Comparison of ENCODE assay signal across 8 cellular contexts in the genomic region with DNA sequence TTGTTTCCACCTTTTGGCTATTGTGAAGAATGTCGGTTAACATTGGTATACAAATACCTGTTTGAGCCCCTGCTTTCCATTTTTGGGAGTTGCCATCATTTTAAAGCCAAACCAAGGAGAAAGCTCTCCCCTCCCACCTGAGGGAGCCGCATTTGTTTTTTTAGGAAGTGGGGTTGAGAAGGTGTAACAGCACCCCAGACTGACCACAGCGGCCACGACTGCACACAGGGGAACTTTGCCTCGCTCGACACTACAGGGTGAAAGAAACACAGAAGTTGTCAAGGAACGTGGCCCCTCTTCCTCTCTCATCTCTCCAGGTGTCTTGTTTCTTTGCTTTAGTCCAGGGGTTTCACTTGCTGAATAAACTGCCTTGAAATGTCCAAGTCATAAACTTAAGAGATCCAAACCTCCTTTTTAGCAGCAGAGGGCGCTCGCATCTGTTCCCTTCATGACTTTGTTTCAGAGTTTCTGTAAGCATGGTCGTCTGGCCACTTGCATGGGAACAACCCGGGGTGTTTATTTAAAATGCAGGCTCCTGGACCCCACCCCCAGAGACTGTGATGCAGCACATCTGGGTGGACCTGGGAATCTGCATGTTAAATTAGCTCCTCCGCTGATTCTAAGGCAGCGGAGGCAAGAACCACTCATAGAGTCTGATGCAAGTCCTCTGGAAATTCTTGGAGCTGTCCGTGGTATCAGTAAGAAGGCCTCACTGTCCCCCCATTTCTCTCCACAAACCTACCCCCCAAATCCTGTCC. TPM values are rescaled to one million over a fixed set of nuclear protein-coding genes. Genes with fewer than 3 reads are reported as not detected.
DNase-seq lines count a peak whose midpoint lies in the region; ATAC-seq and TF ChIP-seq lines count a peak whose summit lies in the region.

No MANE protein-coding gene starts in this region.

- peaks cover 41% of the 10 kb centered on the region for H3K4me1 Mint-ChIP-seq in brain

- H3K36me3 Mint-ChIP-seq in brain, result peaks cover 9% of the 10 kb centered on the region

- TF ChIP-seq CTCF in brain (conservative IDR thresholded peaks at IDR 0.05), result peak; percentile 60 to 81

- peak; percentile 54 for DNase-seq in GDM1 (lab: John Stamatoyannopoulos, UW)
- DNase-seq in LoVo (ENCODE audit: low spot score), result peak; percentile 56
- DNase-seq in T-helper 2 cell, result peak in 4 of 5 experiments; percentile 22 to 57 (median 38)
- DNase-seq in left kidney (ENCODE audit: low read depth, low spot score), result peak; percentile 85
- peak; percentile 8 for DNase-seq in stimulated activated CD8-positive, alpha-beta memory T cell treated with anti-CD3 and anti-CD28 coated beads, Interleukin-12 subunit alpha, Interleukin-12 subunit beta, amount 100 ng/mL, for 4 hours (ENCODE audit: low read depth)

- H3K27ac Mint-ChIP-seq in brain, result peak overlapping the region in 2 of 5 experiments; percentile 7 to 13

- peak overlapping the region; percentile 35 to 87 (median 75) for H3K4me3 Mint-ChIP-seq in brain

- no peak for ATAC-seq in HG03571 (IDR thresholded peaks at IDR 0.05; ENCODE audit: unreplicated experiment)
- no peak for ATAC-seq in GM18511 (IDR thresholded peaks at IDR 0.05; ENCODE audit: unreplicated experiment)

- peaks cover 0 to 6% (median 0%) of the 10 kb centered on the region in 5 experiments for H3K9me3 Mint-ChIP-seq in brain

- H3K27me3 Mint-ChIP-seq in brain, result peaks cover 24% of the 10 kb centered on the region

RNA-seq across cellular contexts. Expression of a gene that starts 2.1 kb away (rescaled TPM):
- polyA plus RNA-seq in brain (ENCODE audit: insufficient read depth, low read depth, low replicate concordance), result 8.7 TPM

Comparison
In these comparisons a context has a peak if more than half of its experiments do, and no peak if none do; other contexts are left out.
1. DNase-seq: peak in every context shown above with its lines; median percentile 85 in left kidney; 56 in LoVo; 54 in GDM1; 38 in T-helper 2 cell; 8 in stimulated activated CD8-positive, alpha-beta memory T cell treated with anti-CD3 and anti-CD28 coated beads, Interleukin-12 subunit alpha, Interleukin-12 subunit beta, amount 100 ng/mL, for 4 hours.